ENCODE assay signal across 8 cellular contexts in genomic region chr6:13923527-13924145, GRCh38. TPM values are rescaled to one million over a fixed set of nuclear protein-coding genes. Genes with fewer than 3 reads are reported as not detected.
DNase-seq lines count a peak whose midpoint lies in the region; ATAC-seq and TF ChIP-seq lines count a peak whose summit lies in the region.

No MANE protein-coding gene starts in this region.

- H3K36me3 ChIP-seq in SJSA1 = no peaks in the 10 kb centered on the region
- no peaks in the 10 kb centered on the region for H3K36me3 ChIP-seq in psoas muscle (ENCODE audit: insufficient read depth in 1 of 2, low read depth in 1 of 2)
- H3K36me3 ChIP-seq in esophagus muscularis mucosa = no peaks in the 10 kb centered on the region

- no peak for TF ChIP-seq POLR2A in esophagus muscularis mucosa (IDR thresholded peaks at IDR 0.05; ENCODE audit: low read depth)

- 41 to 48% (median 46%) methylated on average over 5 of the region's 5 CpGs for WGBS in psoas muscle, 3 donors
- WGBS in esophagus muscularis mucosa = 56% methylated on average over 5 of the region's 5 CpGs

- H3K4me3 ChIP-seq in SJSA1 = peak overlapping the region; percentile 49
- peak overlapping the region; percentile 50 for H3K4me3 ChIP-seq in fibroblast of mammary gland (ENCODE audit: control insufficient read depth, low read depth, low read length)
- H3K4me3 ChIP-seq in psoas muscle = peak overlapping the region; percentile 57
- H3K4me3 ChIP-seq in esophagus muscularis mucosa = peak overlapping the region in 2 of 4 donors; percentile 51 to 60

- H3K27ac ChIP-seq in SJSA1 = peak overlapping the region; percentile 50
- no peak overlapping the region for H3K27ac ChIP-seq in psoas muscle
- no peak overlapping the region for H3K27ac ChIP-seq in esophagus muscularis mucosa (replicated peaks in 1 of 4)

- peak in 1 of 4 donors; percentile 13 for ATAC-seq in psoas muscle

- intact Hi-C loops in psoas muscle (cut with DNase I) = no loop called here
- intact Hi-C loops in esophagus muscularis mucosa (cut with DNase I) = no loop called here

- H3K27me3 ChIP-seq in SJSA1 (replicated peaks) (peaks cover 8% of the 10 kb centered on the region), psoas muscle (ENCODE audit: insufficient read depth in 3 of 3, low read length in 2 of 3) (peaks cover 9 to 66% (median 10%) of the 10 kb centered on the region in 3 donors), esophagus muscularis mucosa (peaks cover 0 to 58% (median 33%) of the 10 kb centered on the region in 4 donors)

- H3K4me1 ChIP-seq in SJSA1 (replicated peaks) = peaks cover 22% of the 10 kb centered on the region
- no peaks in the 10 kb centered on the region for H3K4me1 ChIP-seq in psoas muscle
- peaks cover 15 to 20% (median 19%) of the 10 kb centered on the region in 4 donors for H3K4me1 ChIP-seq in esophagus muscularis mucosa

- DNase-seq in GM20000 (ENCODE audit: low spot score) (peak; percentile 16), SJSA1 (ENCODE audit: low read depth in 1 of 2, low spot score in 2 of 2) (no peak), fibroblast of mammary gland (ENCODE audit: low read depth) (peak; percentile 72), psoas muscle (no peak), RPMI8226 (no peak), NCI-H2227 treated with DMSO at 0.1 percent for 48 hours (lab: John Stamatoyannopoulos, UW) (no peak), NCI-H2196 (lab: John Stamatoyannopoulos, UW; ENCODE audit: unreplicated experiment) (no peak), esophagus muscularis mucosa (ENCODE audit: extremely low spot score) (no peak)

- TF ChIP-seq CTCF in GM20000 (IDR thresholded peaks at IDR 0.05; ENCODE audit: extremely low read depth, missing control alignments) (no peak), fibroblast of mammary gland (conservative IDR thresholded peaks at IDR 0.05; ENCODE audit: control insufficient read depth, insufficient read depth, low read depth, low read length) (no peak), psoas muscle (IDR thresholded peaks at IDR 0.05) (no peak), esophagus muscularis mucosa (IDR thresholded peaks at IDR 0.05) (no peak)

- no peaks in the 10 kb centered on the region for H3K9me3 ChIP-seq in SJSA1 (replicated peaks)
- no peaks in the 10 kb centered on the region for H3K9me3 ChIP-seq in psoas muscle
- H3K9me3 ChIP-seq in esophagus muscularis mucosa = no peaks in the 10 kb centered on the region

- TF ChIP-seq EP300 in esophagus muscularis mucosa (IDR thresholded peaks at IDR 0.05) = no peak

RNA-seq across cellular contexts. Expression of gene RNF182, which starts 1.1 kb away (rescaled TPM):
- total RNA-seq in SJSA1 (2014; rRNA removed; shearing (Covaris generic)) = 3.1 and 7.2 TPM in 2 replicates
- total RNA-seq in psoas muscle = under 1 TPM in 1 of 4 donors, not detected in 3; 0.09 TPM
- polyA plus RNA-seq in psoas muscle = under 1 TPM; 0.01 to 0.05 (median 0.03) TPM
- total RNA-seq in esophagus muscularis mucosa = under 1 TPM in 3 of 4 donors, not detected in 1; 0.40 to 0.50 (median 0.45) TPM

Comparison
In these comparisons a context has a peak if more than half of its experiments do, and no peak if none do; other contexts are left out.
1. DNase-seq: peak in GM20000 (single experiment) and fibroblast of mammary gland (single experiment); none in SJSA1 (0 of 2), psoas muscle (0 of 2), RPMI8226 (single experiment), NCI-H2227 treated with DMSO at 0.1 percent for 48 hours (single experiment), NCI-H2196 (single experiment) and esophagus muscularis mucosa (single experiment).